In the genomic region with DNA sequence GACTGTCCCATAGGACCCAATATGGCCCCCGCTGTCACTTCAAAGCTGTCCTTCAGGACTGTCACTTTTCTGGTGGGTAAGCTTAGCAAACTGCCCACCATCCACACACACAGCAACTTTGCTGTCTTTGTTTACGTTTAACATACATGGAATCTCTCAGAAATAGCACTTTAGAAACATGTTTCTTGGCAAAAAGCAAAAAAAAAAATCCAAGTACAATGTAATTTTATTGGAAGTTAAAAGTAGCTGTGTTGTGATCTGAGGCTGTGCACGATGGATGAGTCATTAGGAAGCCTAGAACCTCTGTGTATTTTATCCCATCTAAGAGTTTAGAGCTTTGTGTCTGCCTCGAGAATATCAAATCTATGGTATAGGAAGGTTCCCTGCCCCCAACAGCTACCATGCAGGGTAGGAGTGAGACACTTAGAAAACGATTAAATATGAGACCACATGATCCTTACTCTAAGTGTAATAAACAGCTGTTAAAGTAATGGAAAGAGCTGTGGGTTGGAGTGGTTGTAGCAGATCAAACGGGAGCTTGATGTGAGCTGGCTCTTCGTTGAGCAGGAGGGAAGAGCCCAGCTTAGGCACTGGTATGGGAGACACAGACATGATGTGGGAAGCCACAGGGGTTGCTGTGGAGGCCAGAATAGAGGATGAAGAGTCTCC, we compare ENCODE assay signal across 1 cellular context.
A peak's percentile ranks its signal among the peaks of the same experiment; 100 is the strongest.
TF ChIP-seq lines count a peak whose summit lies in the region.

No MANE protein-coding gene starts in this region.

TF ChIP-seq in HEK293, 187 proteins besides CTCF, POLR2A, EP300 and RAD21 (continued from another document and continues in another):
- TF ChIP-seq ZNF26 (tag by site-specific recombination; IDR thresholded peaks at IDR 0.05) = no peak
- TF ChIP-seq KLF16 (tag by site-specific recombination; IDR thresholded peaks at IDR 0.05) = no peak
- TF ChIP-seq ZNF518A (tag by site-specific recombination; conservative IDR thresholded peaks at IDR 0.05; ENCODE audit: low read depth) = no peak
- no peak for TF ChIP-seq ZBTB1 (tag by site-specific recombination; IDR thresholded peaks at IDR 0.05)
- TF ChIP-seq, protein P1, sequence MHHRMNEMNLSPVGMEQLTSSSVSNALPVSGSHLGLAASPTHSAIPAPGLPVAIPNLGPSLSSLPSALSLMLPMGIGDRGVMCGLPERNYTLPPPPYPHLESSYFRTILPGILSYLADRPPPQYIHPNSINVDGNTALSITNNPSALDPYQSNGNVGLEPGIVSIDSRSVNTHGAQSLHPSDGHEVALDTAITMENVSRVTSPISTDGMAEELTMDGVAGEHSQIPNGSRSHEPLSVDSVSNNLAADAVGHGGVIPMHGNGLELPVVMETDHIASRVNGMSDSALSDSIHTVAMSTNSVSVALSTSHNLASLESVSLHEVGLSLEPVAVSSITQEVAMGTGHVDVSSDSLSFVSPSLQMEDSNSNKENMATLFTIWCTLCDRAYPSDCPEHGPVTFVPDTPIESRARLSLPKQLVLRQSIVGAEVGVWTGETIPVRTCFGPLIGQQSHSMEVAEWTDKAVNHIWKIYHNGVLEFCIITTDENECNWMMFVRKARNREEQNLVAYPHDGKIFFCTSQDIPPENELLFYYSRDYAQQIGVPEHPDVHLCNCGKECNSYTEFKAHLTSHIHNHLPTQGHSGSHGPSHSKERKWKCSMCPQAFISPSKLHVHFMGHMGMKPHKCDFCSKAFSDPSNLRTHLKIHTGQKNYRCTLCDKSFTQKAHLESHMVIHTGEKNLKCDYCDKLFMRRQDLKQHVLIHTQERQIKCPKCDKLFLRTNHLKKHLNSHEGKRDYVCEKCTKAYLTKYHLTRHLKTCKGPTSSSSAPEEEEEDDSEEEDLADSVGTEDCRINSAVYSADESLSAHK (tag by site-specific recombination; IDR thresholded peaks at IDR 0.05) = no peak
- no peak; the same call in 1 of the 2 replicates for TF ChIP-seq ZNF660 (tag by site-specific recombination; IDR thresholded peaks at IDR 0.05)
- no peak for TF ChIP-seq ZNF658 (tag by site-specific recombination; IDR thresholded peaks at IDR 0.05)
- TF ChIP-seq SCRT1 (tag by site-specific recombination; IDR thresholded peaks at IDR 0.05; ENCODE audit: borderline replicate concordance) = no peak
- TF ChIP-seq, protein P2, sequence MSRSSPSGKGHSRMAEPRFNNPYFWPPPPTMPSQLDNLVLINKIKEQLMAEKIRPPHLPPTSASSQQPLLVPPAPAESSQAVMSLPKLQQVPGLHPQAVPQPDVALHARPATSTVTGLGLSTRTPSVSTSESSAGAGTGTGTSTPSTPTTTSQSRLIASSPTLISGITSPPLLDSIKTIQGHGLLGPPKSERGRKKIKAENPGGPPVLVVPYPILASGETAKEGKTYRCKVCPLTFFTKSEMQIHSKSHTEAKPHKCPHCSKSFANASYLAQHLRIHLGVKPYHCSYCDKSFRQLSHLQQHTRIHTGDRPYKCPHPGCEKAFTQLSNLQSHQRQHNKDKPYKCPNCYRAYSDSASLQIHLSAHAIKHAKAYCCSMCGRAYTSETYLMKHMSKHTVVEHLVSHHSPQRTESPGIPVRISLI (tag by site-specific recombination; IDR thresholded peaks at IDR 0.05) = peak; percentile 56; the same call in 1 of the 2 replicates
- TF ChIP-seq ZNF169 (tag by site-specific recombination; IDR thresholded peaks at IDR 0.05) = no peak
- TF ChIP-seq ZNF138 (tag by site-specific recombination; IDR thresholded peaks at IDR 0.05; ENCODE audit: borderline replicate concordance) = no peak
- TF ChIP-seq ZNF341 (tag by site-specific recombination; IDR thresholded peaks at IDR 0.05; ENCODE audit: low read depth) = peak; percentile 75
- no peak for TF ChIP-seq ZNF560 (tag by site-specific recombination; IDR thresholded peaks at IDR 0.05; ENCODE audit: borderline replicate concordance)
- TF ChIP-seq ZNF792 (tag by site-specific recombination; IDR thresholded peaks at IDR 0.05) = no peak
- no peak for TF ChIP-seq BCL11B (tag by site-specific recombination; IDR thresholded peaks at IDR 0.05; ENCODE audit: low read depth)
- no peak for TF ChIP-seq ZNF510 (tag by site-specific recombination; IDR thresholded peaks at IDR 0.05; ENCODE audit: insufficient replicate concordance)
- TF ChIP-seq ZNF530 (tag by site-specific recombination; IDR thresholded peaks at IDR 0.05; ENCODE audit: low read depth) = no peak
- TF ChIP-seq GFI1B (tag by site-specific recombination; IDR thresholded peaks at IDR 0.05) = no peak
- TF ChIP-seq, protein P3, sequence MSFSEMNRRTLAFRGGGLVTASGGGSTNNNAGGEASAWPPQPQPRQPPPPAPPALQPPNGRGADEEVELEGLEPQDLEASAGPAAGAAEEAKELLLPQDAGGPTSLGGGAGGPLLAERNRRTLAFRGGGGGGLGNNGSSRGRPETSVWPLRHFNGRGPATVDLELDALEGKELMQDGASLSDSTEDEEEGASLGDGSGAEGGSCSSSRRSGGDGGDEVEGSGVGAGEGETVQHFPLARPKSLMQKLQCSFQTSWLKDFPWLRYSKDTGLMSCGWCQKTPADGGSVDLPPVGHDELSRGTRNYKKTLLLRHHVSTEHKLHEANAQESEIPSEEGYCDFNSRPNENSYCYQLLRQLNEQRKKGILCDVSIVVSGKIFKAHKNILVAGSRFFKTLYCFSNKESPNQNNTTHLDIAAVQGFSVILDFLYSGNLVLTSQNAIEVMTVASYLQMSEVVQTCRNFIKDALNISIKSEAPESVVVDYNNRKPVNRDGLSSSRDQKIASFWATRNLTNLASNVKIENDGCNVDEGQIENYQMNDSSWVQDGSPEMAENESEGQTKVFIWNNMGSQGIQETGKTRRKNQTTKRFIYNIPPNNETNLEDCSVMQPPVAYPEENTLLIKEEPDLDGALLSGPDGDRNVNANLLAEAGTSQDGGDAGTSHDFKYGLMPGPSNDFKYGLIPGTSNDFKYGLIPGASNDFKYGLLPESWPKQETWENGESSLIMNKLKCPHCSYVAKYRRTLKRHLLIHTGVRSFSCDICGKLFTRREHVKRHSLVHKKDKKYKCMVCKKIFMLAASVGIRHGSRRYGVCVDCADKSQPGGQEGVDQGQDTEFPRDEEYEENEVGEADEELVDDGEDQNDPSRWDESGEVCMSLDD (tag by site-specific recombination; IDR thresholded peaks at IDR 0.05) = no peak
- no peak for TF ChIP-seq ZNF239 (tag by site-specific recombination; IDR thresholded peaks at IDR 0.05)
- TF ChIP-seq ZNF776 (tag by site-specific recombination; IDR thresholded peaks at IDR 0.05; ENCODE audit: borderline replicate concordance) = no peak
- no peak for TF ChIP-seq HOXC10 (CRISPR knock-in tag; IDR thresholded peaks at IDR 0.05)
- TF ChIP-seq ZNF670 (tag by site-specific recombination; IDR thresholded peaks at IDR 0.05; ENCODE audit: low read depth) = no peak
- TF ChIP-seq PRDM2 (tag by site-specific recombination; IDR thresholded peaks at IDR 0.05; ENCODE audit: borderline replicate concordance) = no peak
- TF ChIP-seq ZNF514 (tag by site-specific recombination; IDR thresholded peaks at IDR 0.05) = no peak
- no peak for TF ChIP-seq YY2 (tag by site-specific recombination; IDR thresholded peaks at IDR 0.05)
- peak; percentile 95 for TF ChIP-seq OSR2 (tag by site-specific recombination; IDR thresholded peaks at IDR 0.05)
- no peak for TF ChIP-seq ZSCAN16 (tag by site-specific recombination; IDR thresholded peaks at IDR 0.05)
- no peak for TF ChIP-seq ZBTB48 (tag by site-specific recombination; IDR thresholded peaks at IDR 0.05)
- TF ChIP-seq ZNF580 (tag by site-specific recombination; IDR thresholded peaks at IDR 0.05) = peak; percentile 84
- TF ChIP-seq ZNF112 (tag by site-specific recombination; IDR thresholded peaks at IDR 0.05) = no peak
- no peak for TF ChIP-seq ZXDB (tag by site-specific recombination; IDR thresholded peaks at IDR 0.05)
- no peak for TF ChIP-seq SP2 (tag by site-specific recombination; IDR thresholded peaks at IDR 0.05)
- TF ChIP-seq ZNF664 (tag by site-specific recombination; IDR thresholded peaks at IDR 0.05) = no peak
- TF ChIP-seq KLF10 (tag by site-specific recombination; IDR thresholded peaks at IDR 0.05) = no peak
- peak; percentile 75 for TF ChIP-seq ZBTB44 (tag by site-specific recombination; IDR thresholded peaks at IDR 0.05)
